1 cellular context compared by ENCODE assay signal in the genomic region with DNA sequence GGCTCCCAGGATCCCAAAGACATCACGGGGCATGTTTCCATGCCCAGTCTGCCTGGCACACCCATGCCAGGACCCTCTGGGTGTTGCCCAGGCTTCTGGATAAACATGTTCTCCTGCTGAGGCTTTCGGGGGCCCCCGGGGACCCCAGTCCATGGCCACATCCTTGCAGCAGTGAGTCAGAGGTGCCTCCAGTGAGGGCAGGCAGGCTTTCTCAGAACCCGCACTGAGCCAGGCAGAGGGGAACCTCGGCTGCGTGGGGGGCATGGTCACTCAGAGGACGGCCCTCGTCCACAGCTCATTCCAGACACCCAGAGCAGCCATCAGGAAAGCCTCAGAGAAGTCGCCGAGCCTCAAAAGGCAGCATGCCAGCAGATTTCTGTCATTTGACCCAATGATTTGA.
TF ChIP-seq lines count a peak whose summit lies in the region.

No MANE protein-coding gene starts in this region.

TF ChIP-seq in IMR-90, 13 proteins besides CTCF, POLR2A, EP300 and RAD21:
- TF ChIP-seq FOS (IDR thresholded peaks at IDR 0.05; ENCODE audit: low read depth, low read length): no peak
- TF ChIP-seq, protein P1, sequence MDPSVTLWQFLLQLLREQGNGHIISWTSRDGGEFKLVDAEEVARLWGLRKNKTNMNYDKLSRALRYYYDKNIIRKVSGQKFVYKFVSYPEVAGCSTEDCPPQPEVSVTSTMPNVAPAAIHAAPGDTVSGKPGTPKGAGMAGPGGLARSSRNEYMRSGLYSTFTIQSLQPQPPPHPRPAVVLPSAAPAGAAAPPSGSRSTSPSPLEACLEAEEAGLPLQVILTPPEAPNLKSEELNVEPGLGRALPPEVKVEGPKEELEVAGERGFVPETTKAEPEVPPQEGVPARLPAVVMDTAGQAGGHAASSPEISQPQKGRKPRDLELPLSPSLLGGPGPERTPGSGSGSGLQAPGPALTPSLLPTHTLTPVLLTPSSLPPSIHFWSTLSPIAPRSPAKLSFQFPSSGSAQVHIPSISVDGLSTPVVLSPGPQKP (IDR thresholded peaks at IDR 0.05; ENCODE audit: borderline replicate concordance, low read depth, low read length): no peak
- TF ChIP-seq CEBPB (IDR thresholded peaks at IDR 0.05; ENCODE audit: low read depth, low read length): no peak
- TF ChIP-seq MXI1 (IDR thresholded peaks at IDR 0.05; ENCODE audit: borderline replicate concordance, low read depth, low read length): no peak
- no peak for TF ChIP-seq RFX5 (IDR thresholded peaks at IDR 0.05; ENCODE audit: low read depth, low read length)
- no peak for TF ChIP-seq CHD1 (IDR thresholded peaks at IDR 0.05; ENCODE audit: low read depth, low read length)
- no peak for TF ChIP-seq RCOR1 (IDR thresholded peaks at IDR 0.05; ENCODE audit: insufficient replicate concordance, low read length)
- TF ChIP-seq, protein P2, sequence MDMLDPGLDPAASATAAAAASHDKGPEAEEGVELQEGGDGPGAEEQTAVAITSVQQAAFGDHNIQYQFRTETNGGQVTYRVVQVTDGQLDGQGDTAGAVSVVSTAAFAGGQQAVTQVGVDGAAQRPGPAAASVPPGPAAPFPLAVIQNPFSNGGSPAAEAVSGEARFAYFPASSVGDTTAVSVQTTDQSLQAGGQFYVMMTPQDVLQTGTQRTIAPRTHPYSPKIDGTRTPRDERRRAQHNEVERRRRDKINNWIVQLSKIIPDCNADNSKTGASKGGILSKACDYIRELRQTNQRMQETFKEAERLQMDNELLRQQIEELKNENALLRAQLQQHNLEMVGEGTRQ (IDR thresholded peaks at IDR 0.05; ENCODE audit: low read depth, low read length): no peak
- no peak for TF ChIP-seq SMC3 (IDR thresholded peaks at IDR 0.05; ENCODE audit: low read depth, low read length)
- TF ChIP-seq BHLHE40 (IDR thresholded peaks at IDR 0.05; ENCODE audit: low read depth, low read length): no peak
- TF ChIP-seq MAZ (IDR thresholded peaks at IDR 0.05; ENCODE audit: borderline replicate concordance, low read depth, low read length): no peak
- no peak for TF ChIP-seq MAFK (IDR thresholded peaks at IDR 0.05; ENCODE audit: low read depth, low read length)
- TF ChIP-seq NFE2L2 (IDR thresholded peaks at IDR 0.05; ENCODE audit: low read depth, low read length): no peak
TF ChIP-seq in IMR-90: peak in this region for 0.
